23 cellular contexts compared by ENCODE assay signal in genomic region chr10:90308223-90308622, GRCh38.
"Had no signal": no experiment of that assay in that cellular context is flagged by ENCODE, and none has a peak within 500 bp of the region (broad histone marks: within the 10 kb centered on the region; RNA-seq: fewer than 3 reads in every experiment).

No MANE protein-coding gene starts in this region.

- DNase-seq: activated CD4-positive, alpha-beta T cell treated with anti-CD3 and anti-CD28 coated beads for 1 hour; activated effector memory CD4-positive, alpha-beta T cell treated with anti-CD3 and anti-CD28 coated beads, Interleukin-2, amount 50 U/mL, for 16 hours; activated T-cell treated with anti-CD3 and anti-CD28 coated beads, Interleukin-2, amount 50 U/mL, for 72 hours; endodermal cell; heart left ventricle; immature natural killer cell; left ventricle myocardium superior; mucosa of descending colon; naive B cell; ovary; psoas muscle; right cardiac atrium; stimulated activated naive CD8-positive, alpha-beta T cell treated with anti-CD3 and anti-CD28 coated beads, Interleukin-15, Interleukin-2, amounts not matched to agents 100 U/mL and 50 U/mL, for 24 hours; substantia nigra; T-helper 2 cell; WERI-Rb-1 had no signal

- ATAC-seq: activated T-cell treated with anti-CD3 and anti-CD28 coated beads, Interleukin-2, amount 50 U/mL, for 72 hours; gastroesophageal sphincter; heart left ventricle; left ventricle myocardium superior; mucosa of descending colon; psoas muscle; right cardiac atrium; stimulated activated naive CD8-positive, alpha-beta T cell treated with anti-CD3 and anti-CD28 coated beads, Interleukin-15, Interleukin-2, amounts not matched to agents 100 U/mL and 50 U/mL, for 24 hours had no signal

- H3K4me3 Mint-ChIP-seq: activated naive CD4-positive, alpha-beta T cell treated with anti-CD3 and anti-CD28 coated beads, Interleukin-2, amount 50 U/mL, for 24 hours; activated T-cell treated with anti-CD3 and anti-CD28 coated beads, Interleukin-2, amount 50 U/mL, for 72 hours; endodermal cell; immature natural killer cell; memory B cell; neural crest cell had no signal

- H3K27me3 Mint-ChIP-seq: activated naive CD4-positive, alpha-beta T cell treated with anti-CD3 and anti-CD28 coated beads, Interleukin-2, amount 50 U/mL, for 24 hours had no signal

- H3K4me3 ChIP-seq: ascending aorta, gastroesophageal sphincter, heart left ventricle, mucosa of descending colon, ovary, psoas muscle, tibial nerve had no signal

- H3K27me3 ChIP-seq: ascending aorta, gastroesophageal sphincter, heart left ventricle, ovary, tibial nerve had no signal

- FAIRE-seq: urothelium cell line had no signal

- H3K4me1 ChIP-seq: gastroesophageal sphincter, heart left ventricle, psoas muscle, tibial nerve had no signal

- H3K9me3 ChIP-seq: ascending aorta, gastroesophageal sphincter, mucosa of descending colon, ovary, psoas muscle had no signal

- H3K4me1 Mint-ChIP-seq: activated naive CD4-positive, alpha-beta T cell treated with anti-CD3 and anti-CD28 coated beads, Interleukin-2, amount 50 U/mL, for 24 hours; immature natural killer cell; memory B cell; naive B cell had no signal

- H3K27ac Mint-ChIP-seq: activated naive CD4-positive, alpha-beta T cell treated with anti-CD3 and anti-CD28 coated beads, Interleukin-2, amount 50 U/mL, for 24 hours; activated T-cell treated with anti-CD3 and anti-CD28 coated beads, Interleukin-2, amount 50 U/mL, for 72 hours; endodermal cell; immature natural killer cell; memory B cell; naive B cell had no signal

- H3K36me3 ChIP-seq: ascending aorta, gastroesophageal sphincter, heart left ventricle, ovary, tibial nerve, WERI-Rb-1 had no signal

- H3K27ac ChIP-seq: ascending aorta, gastroesophageal sphincter, heart left ventricle, ovary, psoas muscle, tibial nerve, WERI-Rb-1 had no signal

- H3K36me3 Mint-ChIP-seq: activated naive CD4-positive, alpha-beta T cell treated with anti-CD3 and anti-CD28 coated beads, Interleukin-2, amount 50 U/mL, for 24 hours; immature natural killer cell; memory B cell; naive B cell had no signal
